ENCODE assay signal across 11 cellular contexts in genomic region chr10:24944512-24945255, GRCh38. TPM values are rescaled to one million over a fixed set of nuclear protein-coding genes. Genes with fewer than 3 reads are reported as not detected.
DNase-seq lines count a peak whose midpoint lies in the region; ATAC-seq and TF ChIP-seq lines count a peak whose summit lies in the region.
"Had no signal": no experiment of that assay in that cellular context is flagged by ENCODE, and none has a peak within 500 bp of the region (broad histone marks: within the 10 kb centered on the region; RNA-seq: fewer than 3 reads in every experiment).

No MANE protein-coding gene starts in this region.

- no peak overlapping the region for H3K23ac ChIP-seq in H9 (ENCODE audit: insufficient read length, low read depth, low read length)

- H3K4me3 ChIP-seq in PC-3 (ENCODE audit: low read length), result no peak overlapping the region

- no peaks in the 10 kb centered on the region for H3K27me3 ChIP-seq in H9 (ENCODE audit: insufficient read depth, low read length)
- no peaks in the 10 kb centered on the region for H3K27me3 ChIP-seq in PC-3 (ENCODE audit: low read length)

- H2AFZ ChIP-seq in H9 (ENCODE audit: low read length), result no peak overlapping the region
- H2AFZ ChIP-seq in PC-3 (ENCODE audit: low read length), result no peak overlapping the region

- peak; percentile 55 for DNase-seq in H9
- peak; percentile 83 for DNase-seq in PC-3
- peak; percentile 64 for DNase-seq in epithelial cell of prostate (ENCODE audit: low read depth, low spot score)
- peak; percentile 66 for DNase-seq in renal cortical epithelial cell (ENCODE audit: low read depth)
- no peak for DNase-seq in activated naive CD4-positive, alpha-beta T cell treated with anti-CD3 and anti-CD28 coated beads, Interleukin-2, amount 50 U/mL, for 16 hours
- DNase-seq in GM13976 (ENCODE audit: low spot score), result no peak
- no peak for DNase-seq in C1 segment of cervical spinal cord (lab: John Stamatoyannopoulos, UW)
- DNase-seq in activated naive CD8-positive, alpha-beta T cell treated with anti-CD3 and anti-CD28 coated beads, Interleukin-2, amount 50 U/mL, for 24 hours, result no peak
- DNase-seq: naive B cell, SHP77 treated with DMSO at 0.1 percent for 48 hours had no signal

- no peaks in the 10 kb centered on the region for H3K36me3 Mint-ChIP-seq in H9 (ENCODE audit: insufficient read depth in 1 of 3, low read depth in 3 of 3)
- no peaks in the 10 kb centered on the region for H3K36me3 Mint-ChIP-seq in activated naive CD8-positive, alpha-beta T cell treated with anti-CD3 and anti-CD28 coated beads, Interleukin-2, amount 50 U/mL, for 24 hours (ENCODE audit: low read depth)
- H3K36me3 Mint-ChIP-seq: IgD-negative memory B cell, naive B cell had no signal

- intact Hi-C loops in PC-3 (cut with micrococcal nuclease), result loop anchor here (5.0 kb wide), 2 partner anchors 77 to 97 kb away; no protein-coding TSS in a partner anchor

- H3K4me2 ChIP-seq in H9 (ENCODE audit: insufficient read depth, insufficient read length, low read length), result no peak overlapping the region
- H3K4me2 ChIP-seq in PC-3 (ENCODE audit: low read length), result no peak overlapping the region

- no peaks in the 10 kb centered on the region; a peak in 1 of 5 replicates for H3K9me3 Mint-ChIP-seq in H9
- H3K9me3 Mint-ChIP-seq in activated naive CD8-positive, alpha-beta T cell treated with anti-CD3 and anti-CD28 coated beads, Interleukin-2, amount 50 U/mL, for 24 hours, result no peaks in the 10 kb centered on the region
- H3K9me3 Mint-ChIP-seq: IgD-negative memory B cell had no signal

- in situ Hi-C loops in GM13976 (cut with MboI; ENCODE audit: low sequenced_read_pairs, unreplicated experiment), result no loop called here

- H3K79me1 ChIP-seq in H9 (ENCODE audit: insufficient read depth, low read depth, low read length, poor library complexity, severe bottlenecking), result no peaks in the 10 kb centered on the region

- no peak overlapping the region for H3K14ac ChIP-seq in H9 (ENCODE audit: insufficient read depth, low read length)

- no peak overlapping the region for H2BK15ac ChIP-seq in H9 (ENCODE audit: low read depth, low read length)

- no peak overlapping the region for H4K5ac ChIP-seq in H9 (ENCODE audit: insufficient read length, low read depth, low read length)

- no peak overlapping the region for H3K56ac ChIP-seq in H9 (ENCODE audit: insufficient read length, low read depth, low read length)

- no peak overlapping the region for H2BK5ac ChIP-seq in H9 (ENCODE audit: insufficient read length, low read length)

- no peak overlapping the region for H2AK5ac ChIP-seq in H9 (ENCODE audit: insufficient read length, low read length)

- peaks cover 10 to 11% of the 10 kb centered on the region in 2 experiments for H3K4me1 Mint-ChIP-seq in H9
- H3K4me1 Mint-ChIP-seq in activated naive CD8-positive, alpha-beta T cell treated with anti-CD3 and anti-CD28 coated beads, Interleukin-2, amount 50 U/mL, for 24 hours, result peaks cover 12% of the 10 kb centered on the region
- H3K4me1 Mint-ChIP-seq: naive B cell had no signal

- H3K9ac ChIP-seq in H9 (ENCODE audit: extremely low read depth, insufficient read length, low read length) (no peak overlapping the region), PC-3 (ENCODE audit: low read length) (no peak overlapping the region)

- no peaks in the 10 kb centered on the region; the same call in 1 of the 2 replicates for H3K4me1 ChIP-seq in H9 (ENCODE audit: insufficient read depth, low read length)
- peaks cover 33% of the 10 kb centered on the region for H3K4me1 ChIP-seq in PC-3 (ENCODE audit: insufficient read depth, low read length)

- peak overlapping the region in 2 of 3 experiments; percentile 15 to 68; a peak in 3 of 7 replicates for H3K27ac Mint-ChIP-seq in H9
- H3K27ac Mint-ChIP-seq in activated naive CD8-positive, alpha-beta T cell treated with anti-CD3 and anti-CD28 coated beads, Interleukin-2, amount 50 U/mL, for 24 hours, result no peak overlapping the region
- H3K27ac Mint-ChIP-seq: IgD-negative memory B cell, naive B cell had no signal

- H3K18ac ChIP-seq in H9 (ENCODE audit: insufficient read length, low read depth, low read length), result peak overlapping the region; percentile 44

- no peak overlapping the region for H3K27ac ChIP-seq in H9 (ENCODE audit: insufficient read length, low read depth, low read length)
- peak overlapping the region; percentile 45 for H3K27ac ChIP-seq in PC-3 (ENCODE audit: low read length)
- H3K27ac ChIP-seq in epithelial cell of prostate, result no peak overlapping the region

- no peak overlapping the region for H2BK20ac ChIP-seq in H9 (ENCODE audit: low read depth, low read length, poor library complexity, severe bottlenecking)

- H4K91ac ChIP-seq in H9 (ENCODE audit: insufficient read length, low read depth, low read length), result no peak overlapping the region

- no peaks in the 10 kb centered on the region for H3K9me2 ChIP-seq in PC-3 (replicated peaks; ENCODE audit: low read length)

- no CpG with 5 or more reads among the region's 11 CpGs for WGBS in H9 (ENCODE audit: extremely low coverage, insufficient read length, low lambda C conversion rate)

- no peak overlapping the region for H3T11ph ChIP-seq in H9 (ENCODE audit: low read length)

- no peak overlapping the region for H2BK120ac ChIP-seq in H9 (ENCODE audit: low read depth, low read length, poor library complexity, severe bottlenecking)

- no peaks in the 10 kb centered on the region for H3K27me3 Mint-ChIP-seq in H9 (ENCODE audit: low read depth)
- no peaks in the 10 kb centered on the region for H3K27me3 Mint-ChIP-seq in activated naive CD8-positive, alpha-beta T cell treated with anti-CD3 and anti-CD28 coated beads, Interleukin-2, amount 50 U/mL, for 24 hours
- H3K27me3 Mint-ChIP-seq: IgD-negative memory B cell had no signal

- CTCF ChIA-PET in PC-3 (lab: Charles Lee), result interaction anchor here (0.6 to 0.7 kb wide), 2 partner anchors 220 to 298 kb away, joined by 3 read pairs; no protein-coding TSS in a partner anchor

- H3K79me2 ChIP-seq in H9 (ENCODE audit: insufficient read depth, low read length), result no peaks in the 10 kb centered on the region
- H3K79me2 ChIP-seq in PC-3 (ENCODE audit: low read length), result no peaks in the 10 kb centered on the region

- no peaks in the 10 kb centered on the region for H3F3A ChIP-seq in PC-3 (ENCODE audit: low read length, unreplicated experiment)

- BruUV-seq in PC-3 (replicated peaks; lab: Mats Ljungman, UMichigan), result no TSS peak

- no peak overlapping the region for H4K8ac ChIP-seq in H9 (replicated peaks; ENCODE audit: insufficient read length, low read depth, low read length)

- POLR2A ChIA-PET in PC-3 (lab: Charles Lee; ENCODE audit: unreplicated experiment), result no interaction called here

- no peaks in the 10 kb centered on the region for H3K36me3 ChIP-seq in PC-3 (ENCODE audit: low read depth, low read length)

- no peaks in the 10 kb centered on the region for H3K9me3 ChIP-seq in H9 (ENCODE audit: control insufficient read depth, low read depth, low read length)
- H3K9me3 ChIP-seq in PC-3 (ENCODE audit: low read length), result no peaks in the 10 kb centered on the region

- no peaks in the 10 kb centered on the region for H4K20me1 ChIP-seq in H9 (ENCODE audit: control insufficient read depth, insufficient read depth, insufficient read length)
- no peaks in the 10 kb centered on the region for H4K20me1 ChIP-seq in PC-3 (ENCODE audit: low read length)

- H3K4ac ChIP-seq in H9 (ENCODE audit: low read depth, low read length), result no peak overlapping the region

- H3K4me3 Mint-ChIP-seq in H9, result no peak overlapping the region
- H3K4me3 Mint-ChIP-seq in activated naive CD8-positive, alpha-beta T cell treated with anti-CD3 and anti-CD28 coated beads, Interleukin-2, amount 50 U/mL, for 24 hours, result no peak overlapping the region
- H3K4me3 Mint-ChIP-seq: naive B cell had no signal

- TF ChIP-seq CTCF in H9 (conservative IDR thresholded peaks at IDR 0.05), result no peak
- TF ChIP-seq CTCF in PC-3 (conservative IDR thresholded peaks at IDR 0.05; ENCODE audit: low read depth, low read length), result peak; percentile 54
- no peak for TF ChIP-seq CTCF in GM13976 (IDR thresholded peaks at IDR 0.05; ENCODE audit: borderline replicate concordance, control extremely low read depth, extremely low read depth, insufficient read depth, missing control alignments)

- H2BK12ac ChIP-seq in H9 (ENCODE audit: insufficient read length, low read depth, low read length), result no peak overlapping the region

- H3K23me2 ChIP-seq in H9 (ENCODE audit: insufficient read length, low read depth, low read length, poor library complexity, severe bottlenecking), result no peaks in the 10 kb centered on the region

- peak; percentile 82 for ATAC-seq in PC-3
- ATAC-seq in activated naive CD8-positive, alpha-beta T cell treated with anti-CD3 and anti-CD28 coated beads, Interleukin-2, amount 50 U/mL, for 24 hours, result no peak

RNA-seq across cellular contexts. Expression of gene PRTFDC1, which starts 7.7 kb away (rescaled TPM):
- total RNA-seq in H9 (2021) (6.8 and 7.5 TPM in 2 replicates), PC-3 (2014; rRNA removed) (9.7 and 10.2 TPM in 2 replicates), renal cortical epithelial cell (12.2 and 13.7 TPM in 2 replicates)

Comparison
In these comparisons a context has a peak if more than half of its experiments do, and no peak if none do; other contexts are left out.
1. DNase-seq: peak in H9 (single experiment), PC-3 (single experiment), epithelial cell of prostate (single experiment) and renal cortical epithelial cell (single experiment); none in activated naive CD4-positive, alpha-beta T cell treated with anti-CD3 and anti-CD28 coated beads, Interleukin-2, amount 50 U/mL, for 16 hours (single experiment), GM13976 (single experiment), C1 segment of cervical spinal cord (0 of 14) and activated naive CD8-positive, alpha-beta T cell treated with anti-CD3 and anti-CD28 coated beads, Interleukin-2, amount 50 U/mL, for 24 hours (single experiment).